Comparison of ENCODE assay signal across 1 cellular context in genomic region chr12:45973526-45973925, GRCh38.
TF ChIP-seq lines count a peak whose summit lies in the region.

No MANE protein-coding gene starts in this region.

TF ChIP-seq in HepG2, 621 proteins besides CTCF, POLR2A, EP300 and RAD21:
- no peak for TF ChIP-seq ZNF775 (CRISPR knock-in tag; IDR thresholded peaks at IDR 0.05; ENCODE audit: borderline replicate concordance)
- TF ChIP-seq ZNF672 (CRISPR knock-in tag; IDR thresholded peaks at IDR 0.05) = no peak
